In the genomic region with DNA sequence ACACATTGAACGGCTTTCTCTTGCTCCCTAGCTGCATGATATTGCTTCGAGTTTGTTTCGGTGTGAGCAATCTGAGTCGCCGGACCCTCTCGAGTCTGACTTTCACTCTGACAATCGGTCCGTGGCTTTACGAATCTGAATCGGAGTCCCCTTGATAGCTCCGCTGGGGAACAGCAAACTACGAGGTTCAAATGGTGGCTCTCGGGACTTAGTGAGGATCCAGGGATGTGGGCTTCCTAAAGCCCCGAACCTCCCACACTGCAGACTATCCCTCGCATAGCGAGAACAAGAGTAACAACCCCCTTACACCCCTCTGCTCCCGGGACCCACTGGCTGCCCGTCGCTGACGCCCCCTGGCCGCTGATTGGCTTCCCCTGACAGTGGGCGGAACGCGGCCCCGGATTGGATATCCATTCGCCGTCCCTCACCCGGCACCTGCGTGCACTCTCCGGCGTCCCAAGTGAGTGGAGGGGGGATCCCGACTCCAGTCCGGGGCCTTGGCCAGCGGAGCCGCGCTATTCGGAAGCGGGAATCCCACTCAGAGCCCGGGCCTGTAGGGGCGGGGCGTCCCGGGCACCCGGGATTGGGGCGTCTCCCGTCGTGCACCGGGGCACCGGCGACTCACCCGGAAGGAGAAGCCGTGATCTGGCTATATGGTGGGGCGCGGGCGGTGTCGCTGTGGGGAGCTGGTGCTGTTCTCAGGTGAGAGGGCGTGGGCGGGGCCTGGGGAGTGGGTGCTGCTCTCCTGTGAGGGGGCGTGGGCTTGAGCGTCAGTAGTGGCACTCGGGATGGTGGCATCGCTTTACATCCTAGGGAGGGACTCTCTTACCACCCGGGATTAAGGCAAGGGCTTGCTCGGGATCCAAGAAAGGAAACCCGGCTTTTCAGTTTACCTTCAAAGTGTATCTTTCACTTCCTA, we compare ENCODE assay signal across 8 cellular contexts.
A peak's percentile ranks its signal among the peaks of the same experiment; 100 is the strongest.
DNase-seq lines count a peak whose midpoint lies in the region; ATAC-seq lines count a peak whose summit lies in the region.

A gene with protein sequence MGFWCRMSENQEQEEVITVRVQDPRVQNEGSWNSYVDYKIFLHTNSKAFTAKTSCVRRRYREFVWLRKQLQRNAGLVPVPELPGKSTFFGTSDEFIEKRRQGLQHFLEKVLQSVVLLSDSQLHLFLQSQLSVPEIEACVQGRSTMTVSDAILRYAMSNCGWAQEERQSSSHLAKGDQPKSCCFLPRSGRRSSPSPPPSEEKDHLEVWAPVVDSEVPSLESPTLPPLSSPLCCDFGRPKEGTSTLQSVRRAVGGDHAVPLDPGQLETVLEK (plus strand): TSS at position 630 of the 919 bp plus-strand sequence. CDS start 4,278 bp downstream, outside the sequence.

- peak; percentile 83 to 90 for DNase-seq in AML-193 (lab: John Stamatoyannopoulos, UW)
- peak; percentile 68 to 88 for DNase-seq in NCI-H446 (lab: John Stamatoyannopoulos, UW)
- DNase-seq in activated CD4-positive, CD25-positive, alpha-beta regulatory T cell treated with anti-CD3 and anti-CD28 coated beads, Interleukin-2, amount 50 U/mL, for 16 hours (ENCODE audit: low read depth, low spot score): peak; percentile 89
- peak; percentile 93 for DNase-seq in central memory CD4-positive, alpha-beta T cell
- DNase-seq in islet precursor cell: peak; percentile 99
- DNase-seq in stimulated activated CD4-positive, alpha-beta T cell treated with anti-CD3 and anti-CD28 coated beads, Interleukin-15, amount 100 ng/mL, for 1 hour (ENCODE audit: low read depth in 1 of 2, low spot score in 1 of 2): peak; percentile 86 to 88

- ATAC-seq in GM19035 (IDR thresholded peaks at IDR 0.05; ENCODE audit: unreplicated experiment): peak; percentile 81
- ATAC-seq in HG03342 (IDR thresholded peaks at IDR 0.05; ENCODE audit: unreplicated experiment): peak; percentile 69

Comparison
In these comparisons a context has a peak if more than half of its experiments do, and no peak if none do; other contexts are left out.
1. Peak in every context shown above with its lines: DNase-seq and ATAC-seq.